In the genomic region with DNA sequence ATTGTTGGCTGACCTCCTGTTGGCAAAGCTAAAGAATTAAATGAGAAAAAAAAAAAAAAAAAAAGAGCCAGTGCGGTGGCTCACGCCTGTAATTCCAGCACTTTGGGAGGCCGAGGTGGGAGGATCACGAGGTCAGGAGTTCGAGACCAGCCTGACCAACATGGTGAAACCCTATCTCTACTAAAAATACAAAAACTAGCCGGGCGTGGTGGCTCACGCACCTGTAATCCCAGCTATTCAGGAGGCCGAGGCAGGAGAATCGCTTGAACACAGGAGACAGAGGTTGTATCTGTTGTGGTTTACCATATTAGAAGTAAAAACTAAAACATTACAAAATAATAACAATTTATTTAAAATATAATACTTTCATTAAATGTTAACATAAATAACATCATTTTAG, we compare ENCODE assay signal across 4 cellular contexts. TPM values are rescaled to one million over a fixed set of nuclear protein-coding genes. Genes with fewer than 3 reads are reported as not detected.
DNase-seq lines count a peak whose midpoint lies in the region; ATAC-seq, FAIRE-seq and TF ChIP-seq lines count a peak whose summit lies in the region.
"Not testable (repeated sequence)": the region's sequence is repeated elsewhere in the genome, so short reads cannot be mapped to it uniquely, and the experiment has no call there.

No MANE protein-coding gene starts in this region.

- not testable (repeated sequence) for H2AFZ ChIP-seq in K562 (ENCODE audit: low read depth, low read length)

- POLR2A ChIA-PET in WTC11 (lab: Charles Lee): interaction anchor here (0.6 kb wide), 1 partner anchor 135 kb away, joined by 5 read pairs; no protein-coding TSS in a partner anchor
- POLR2A ChIA-PET in K562 (lab: Yijun Ruan, JAX): not testable (repeated sequence)

- H3K4me2 ChIP-seq in K562 (ENCODE audit: insufficient read depth, low read length): not testable (repeated sequence)

- BruUV-seq in K562 (replicated peaks; lab: Mats Ljungman, UMichigan): not testable (repeated sequence)

- not testable (repeated sequence) for H3K4me1 Mint-ChIP-seq in WTC11

- H3K36me3 Mint-ChIP-seq in WTC11: not testable (repeated sequence)

- H3K4me3 Mint-ChIP-seq in WTC11: not testable (repeated sequence)

- FAIRE-seq in K562 (lab: Jason Lieb, UNC): not testable (repeated sequence)

- TF ChIP-seq EP300 in K562 (IDR thresholded peaks at IDR 0.05; ENCODE audit: low read length); sigmoid colon (IDR thresholded peaks at IDR 0.05): not testable (repeated sequence)

- not testable (repeated sequence) for H3K9ac ChIP-seq in K562 (ENCODE audit: insufficient read depth in 1 of 2, low read depth in 2 of 2, low read length in 2 of 2)

- not testable (repeated sequence) for H3K27ac Mint-ChIP-seq in WTC11

- H3K9me1 ChIP-seq in K562 (ENCODE audit: control insufficient read depth, insufficient read depth, low read length): not testable (repeated sequence)

- H3K4me3 ChIP-seq in K562, sigmoid colon: not testable (repeated sequence)

- H3K27ac ChIP-seq in K562 (ENCODE audit: extremely low read depth, low read depth, low read length); sigmoid colon: not testable (repeated sequence)

- H3K27me3 Mint-ChIP-seq in WTC11 (ENCODE audit: low read depth): not testable (repeated sequence)

- H3K9me3 ChIP-seq in K562 (replicated peaks; ENCODE audit: control insufficient read depth, insufficient read depth, low read depth, low read length); sigmoid colon: not testable (repeated sequence)

- H4K20me1 ChIP-seq in K562 (replicated peaks; ENCODE audit: control insufficient read depth, insufficient read depth, low read length): not testable (repeated sequence)

- CTCF ChIA-PET in WTC11 (lab: Charles Lee): interaction anchor here (0.6 to 3.3 kb wide), 6 partner anchors 17 to 1074 kb away, joined by 3 to 13 read pairs (median 6); no protein-coding TSS in a partner anchor
- CTCF ChIA-PET in K562 (lab: Yijun Ruan, JAX; ENCODE audit: low intra/inter-chr PET ratio): not testable (repeated sequence)

- TF ChIP-seq POLR2A in K562 (conservative IDR thresholded peaks at IDR 0.05); sigmoid colon (IDR thresholded peaks at IDR 0.05): not testable (repeated sequence)

- not testable (repeated sequence) for TF ChIP-seq RAD21 in K562 (CRISPR knock-in tag; conservative IDR thresholded peaks at IDR 0.05 in 1 of 2, IDR thresholded peaks at IDR 0.05 in 1 of 2)

- H3K27me3 ChIP-seq in K562 (ENCODE audit: control insufficient read depth in 2 of 2, insufficient read depth in 2 of 2, low read length in 2 of 2); sigmoid colon: not testable (repeated sequence)

- 39% methylated on average over 9 of the region's 10 CpGs for WGBS in K562 (ENCODE audit: insufficient coverage, low coverage, missing lambda C conversion rate)
- WGBS in sigmoid colon, 2 donors: 95% methylated on average over 10 of the region's 10 CpGs

- TF ChIP-seq CTCF in WTC11 (IDR thresholded peaks at IDR 0.05); K562 (IDR thresholded peaks at IDR 0.05 in 2 of 3, conservative IDR thresholded peaks at IDR 0.05 in 1 of 3; ENCODE audit: insufficient read depth in 2 of 3, low read depth in 1 of 3, low read length in 3 of 3); sigmoid colon (IDR thresholded peaks at IDR 0.05): not testable (repeated sequence)

- not testable (repeated sequence) for DNase-seq in WTC11 (ENCODE audit: low spot score); K562 (ENCODE audit: extremely low read depth in 1 of 4, low spot score in 3 of 4)
- DNase-seq in activated effector memory CD4-positive, alpha-beta T cell treated with anti-CD3 and anti-CD28 coated beads, Interleukin-2, amount 50 U/mL, for 16 hours: peak; percentile 28
- DNase-seq in sigmoid colon: peak; percentile 21

- H3K79me2 ChIP-seq in K562 (ENCODE audit: control insufficient read depth, insufficient read depth, low read length): not testable (repeated sequence)

- H3K36me3 ChIP-seq in K562 (ENCODE audit: control insufficient read depth, insufficient read depth, low read length); sigmoid colon: not testable (repeated sequence)

- peaks cover 2 to 15% of the 10 kb centered on the region in 2 experiments; a peak in 3 of 5 replicates for H3K4me1 ChIP-seq in K562 (replicated peaks in 1 of 2; ENCODE audit: control insufficient read depth in 2 of 2, insufficient read depth in 2 of 2, low read length in 2 of 2)
- not testable (repeated sequence) for H3K4me1 ChIP-seq in sigmoid colon

- H3K9me3 Mint-ChIP-seq in WTC11: peaks cover 18% of the 10 kb centered on the region

- not testable (repeated sequence) for ATAC-seq in WTC11, K562

- intact Hi-C loops in K562 (cut with micrococcal nuclease); sigmoid colon (cut with DNase I): not testable (repeated sequence)

- in situ Hi-C loops in K562 (cut with MboI): not testable (repeated sequence)

TF ChIP-seq in WTC11, 78 proteins besides CTCF, POLR2A, EP300 and RAD21:
- peak; percentile 34; the same call in 1 of the 2 replicates for TF ChIP-seq HMGA2 (CRISPR knock-in tag; IDR thresholded peaks at IDR 0.05)

TF ChIP-seq in K562, 482 proteins besides CTCF, POLR2A, EP300 and RAD21:
- TF ChIP-seq KDM1A (IDR thresholded peaks at IDR 0.05) (0 out of 4 replicates have a peak, but pooled peaks of 1 of the 2 experiments have one; percentile 20), CBFA2T2 (conservative IDR thresholded peaks at IDR 0.05) (peak; percentile 20; the same call in 1 of the 2 replicates), CBFA2T3 (IDR thresholded peaks at IDR 0.05) (peak; percentile 58), ARID1B (IDR thresholded peaks at IDR 0.05) (0 out of 2 replicates have a peak, but pooled peaks have one; percentile 16)

RNA-seq across cellular contexts. Expression of a gene that starts 5.9 kb away (rescaled TPM):
- total RNA-seq in WTC11 (2021) (138 to 152 TPM (median 139 TPM) in 3 replicates), K562 (2014; rRNA removed) (78.1 and 96.9 TPM in 2 replicates), K562 (2014; rRNA removed; fragmentation: Illumina TruSeq; extraction: Trizol) (116 and 129 TPM in 2 replicates), K562 (2015; rRNA removed; fragmentation: Illumina TruSeq; extraction: Trizol) (113 and 121 TPM in 2 replicates), K562 (2021) (166 and 171 TPM in 2 replicates), sigmoid colon (10 to 100 TPM; 43.9 to 64.3 (median 53.1) TPM)
- total RNA-seq in K562 (2011; cell fraction: chromatin; rRNA removed; ENCODE audit: low replicate concordance): 154 and 338 TPM in 2 replicates
- 84.7 and 99.0 TPM in 2 replicates for total RNA-seq in K562 (2011; cell fraction: nucleolus; rRNA removed)
- 165 and 228 TPM in 2 replicates for total RNA-seq in K562 (2011; cell fraction: nucleoplasm; rRNA removed)
- polyA plus RNA-seq in K562 (2011; rRNA removed) (130 and 174 TPM in 2 replicates), K562 (2014; fragmentation: Illumina TruSeq; extraction: Trizol) (161 and 197 TPM in 2 replicates), K562 (2014; fragmentation: Nextera tagmentation; extraction: Ambion mirVana) (10 to 100 TPM; 61.7 to 61.9 TPM), K562 (2014; rRNA removed) (87.2 and 93.2 TPM in 2 replicates), sigmoid colon (10 to 100 TPM; 17.1 to 36.7 (median 31.2) TPM)
- 147 and 220 TPM in 2 replicates for polyA plus RNA-seq in K562 (2011; cell fraction: cytosol; rRNA removed)
- polyA plus RNA-seq in K562 (2011; cell fraction: nucleus; rRNA removed): 170 and 240 TPM in 2 replicates
- polyA plus RNA-seq in K562 (2012): 98.9 and 130 TPM in 2 replicates
- polyA minus RNA-seq in K562 (2011; rRNA and poly(A)+ RNA removed): 228 and 275 TPM in 2 replicates
- polyA minus RNA-seq in K562 (2011; cell fraction: cytosol; rRNA and poly(A)+ RNA removed): 118 and 134 TPM in 2 replicates
- polyA minus RNA-seq in K562 (2011; cell fraction: nucleus; rRNA and poly(A)+ RNA removed): 62.6 and 87.9 TPM in 2 replicates

RNA-seq across cellular contexts. Expression of a gene that starts 45.6 kb away (rescaled TPM):
- total RNA-seq in WTC11 (2021) (55.7 to 56.1 TPM (median 55.8 TPM) in 3 replicates), K562 (2014; rRNA removed) (30.6 and 40.4 TPM in 2 replicates), K562 (2014; rRNA removed; fragmentation: Illumina TruSeq; extraction: Trizol) (15.5 and 16.6 TPM in 2 replicates), K562 (2015; rRNA removed; fragmentation: Illumina TruSeq; extraction: Trizol) (18.5 and 21.1 TPM in 2 replicates), K562 (2021) (48.6 and 51.2 TPM in 2 replicates), sigmoid colon (10 to 100 TPM; 40.0 to 45.9 (median 43.3) TPM)
- total RNA-seq in K562 (2011; cell fraction: chromatin; rRNA removed; ENCODE audit: low replicate concordance): 52.2 and 130 TPM in 2 replicates
- total RNA-seq in K562 (2011; cell fraction: nucleolus; rRNA removed): 84.1 and 104 TPM in 2 replicates
- 79.9 and 86.4 TPM in 2 replicates for total RNA-seq in K562 (2011; cell fraction: nucleoplasm; rRNA removed)
- polyA plus RNA-seq in K562 (2011; rRNA removed) (25.6 and 34.8 TPM in 2 replicates), K562 (2014; fragmentation: Illumina TruSeq; extraction: Trizol) (16.5 and 20.7 TPM in 2 replicates), K562 (2014; fragmentation: Nextera tagmentation; extraction: Ambion mirVana) (1 to 10 TPM; 2.1 to 2.5 TPM), K562 (2014; rRNA removed) (25.4 and 30.1 TPM in 2 replicates), sigmoid colon (10 to 100 TPM; 14.4 to 30.6 (median 15.0) TPM)
- polyA plus RNA-seq in K562 (2011; cell fraction: cytosol; rRNA removed): 33.1 and 49.1 TPM in 2 replicates
- 59.7 and 85.8 TPM in 2 replicates for polyA plus RNA-seq in K562 (2011; cell fraction: nucleus; rRNA removed)
- 22.4 and 33.6 TPM in 2 replicates for polyA plus RNA-seq in K562 (2012)
- polyA minus RNA-seq in K562 (2011; rRNA and poly(A)+ RNA removed): 31.9 and 39.3 TPM in 2 replicates
- 43.7 and 62.8 TPM in 2 replicates for polyA minus RNA-seq in K562 (2011; cell fraction: cytosol; rRNA and poly(A)+ RNA removed)
- polyA minus RNA-seq in K562 (2011; cell fraction: nucleus; rRNA and poly(A)+ RNA removed): 33.7 and 40.1 TPM in 2 replicates
